Comparison of ENCODE assay signal across 26 cellular contexts in the genomic region with DNA sequence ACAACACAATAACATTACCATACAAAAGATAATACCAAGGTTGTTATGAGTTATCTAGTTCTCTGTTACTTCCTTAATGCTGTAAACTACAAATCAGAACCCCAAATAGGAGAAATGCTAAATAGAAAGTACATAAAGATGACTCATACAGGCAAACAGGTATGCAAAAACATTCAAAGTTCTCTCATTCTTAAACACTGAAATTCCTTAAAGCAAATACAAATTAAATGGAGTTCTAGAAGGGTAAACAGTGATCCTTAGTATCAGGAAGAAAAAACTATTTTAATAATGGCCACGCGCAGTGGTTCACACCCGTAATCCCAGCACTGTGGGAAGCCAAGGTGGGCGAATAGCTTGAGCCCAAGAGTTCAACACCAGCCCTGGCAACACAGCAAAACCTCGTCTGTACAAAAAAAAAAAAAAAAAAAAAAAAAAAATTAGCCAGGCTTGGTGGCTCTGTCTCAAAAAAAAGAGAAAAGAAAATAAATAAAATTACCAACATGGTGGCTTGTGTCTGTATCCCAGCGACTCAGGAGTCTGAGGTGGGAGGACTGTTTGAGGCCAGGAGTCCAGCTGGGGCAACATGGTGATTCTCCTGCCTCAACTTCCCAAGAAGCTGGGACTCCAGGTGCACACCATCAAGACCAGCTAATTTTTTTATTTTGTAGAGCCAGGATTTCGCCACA. TPM values are rescaled to one million over a fixed set of nuclear protein-coding genes. Genes with fewer than 3 reads are reported as not detected.
DNase-seq lines count a peak whose midpoint lies in the region; ATAC-seq, FAIRE-seq and TF ChIP-seq lines count a peak whose summit lies in the region.
"Had no signal": no experiment of that assay in that cellular context is flagged by ENCODE, and none has a peak within 500 bp of the region (broad histone marks: within the 10 kb centered on the region; RNA-seq: fewer than 3 reads in every experiment).

No MANE protein-coding gene starts in this region.

- H3K4me1 Mint-ChIP-seq in effector memory CD8-positive, alpha-beta T cell (ENCODE audit: low read depth in 2 of 2): peaks cover 17 to 30% of the 10 kb centered on the region in 2 donors
- H3K4me1 Mint-ChIP-seq: nephron had no signal

- peak overlapping the region; percentile 48 to 49 for H3K27ac Mint-ChIP-seq in effector memory CD8-positive, alpha-beta T cell
- H3K27ac Mint-ChIP-seq: activated B cell treated with CpG ODN at 0.5 μM for 24 hours; activated CD4-positive, alpha-beta memory T cell treated with anti-CD3 and anti-CD28 coated beads for 36 hours; CD4-positive, alpha-beta T cell; nephron had no signal

- H3K9me3 Mint-ChIP-seq in effector memory CD8-positive, alpha-beta T cell: no peaks in the 10 kb centered on the region
- H3K9me3 Mint-ChIP-seq: activated B cell treated with CpG ODN at 0.5 μM for 24 hours; activated CD4-positive, alpha-beta memory T cell treated with anti-CD3 and anti-CD28 coated beads for 36 hours; CD4-positive, alpha-beta T cell; nephron had no signal

- ATAC-seq in effector memory CD8-positive, alpha-beta T cell (replicated peaks): no peak
- ATAC-seq in mucosa of descending colon: peak; percentile 78
- no peak for ATAC-seq in HG02870 (IDR thresholded peaks at IDR 0.05; ENCODE audit: unreplicated experiment)
- ATAC-seq in HG03432 (IDR thresholded peaks at IDR 0.05; ENCODE audit: unreplicated experiment): no peak

- no peak for FAIRE-seq in GM19239 (lab: Jason Lieb, UNC)
- FAIRE-seq: endometrium had no signal

- no peak for TF ChIP-seq CTCF in mucosa of descending colon (IDR thresholded peaks at IDR 0.05)

- no peak overlapping the region for H3K9ac ChIP-seq in BLaER1 treated with 17β-estradiol and CSF1 and Interleukin-3, amounts not matched to agents 10 nM and 100 nM
- H3K9ac ChIP-seq: SK-N-SH had no signal

- H3K4me3 ChIP-seq in BLaER1 treated with 17β-estradiol and CSF1 and Interleukin-3, amounts not matched to agents 10 nM and 100 nM: no peak overlapping the region
- H3K4me3 ChIP-seq in mucosa of descending colon: no peak overlapping the region
- H3K4me3 ChIP-seq: coronary artery, sigmoid colon, upper lobe of left lung had no signal

- peaks cover 11 to 23% (median 16%) of the 10 kb centered on the region in 10 experiments; a peak in 19 of 20 replicates for H3K4me1 ChIP-seq in BLaER1 treated with 17β-estradiol and CSF1 and Interleukin-3, amounts not matched to agents 10 nM and 100 nM
- H3K4me1 ChIP-seq in mucosa of descending colon (ENCODE audit: low read depth): peaks cover 6% of the 10 kb centered on the region

- DNase-seq in NCI-H526 (lab: John Stamatoyannopoulos, UW): peak; percentile 45 to 56
- no peak for DNase-seq in effector memory CD8-positive, alpha-beta T cell
- no peak for DNase-seq in mucosa of descending colon
- no peak for DNase-seq in GM19239 (ENCODE audit: insufficient read length, low spot score)
- DNase-seq in effector CD4-positive, alpha-beta T cell: no peak
- DNase-seq: activated B cell treated with CpG ODN at 0.5 μM for 24 hours; activated CD4-positive, alpha-beta memory T cell treated with anti-CD3 and anti-CD28 coated beads for 36 hours; activated effector memory CD4-positive, alpha-beta T cell treated with anti-CD3 and anti-CD28 coated beads, Interleukin-2, amount 50 U/mL, for 16 hours; CD4-positive, alpha-beta T cell; DMS153; GF-D8; HCEC 1CT; NCI-H1105 treated with DMSO at 0.1 percent for 48 hours; NCI-H2107; NCI-H510A treated with DMSO at 0.1 percent for 48 hours; RPMI8226; sigmoid colon; SK-N-SH; stimulated activated CD8-positive, alpha-beta memory T cell treated with anti-CD3 and anti-CD28 coated beads, Interleukin-4, amount 100 ng/mL, for 48 hours; upper lobe of left lung had no signal

- peak overlapping the region in 10 of 11 experiments; percentile 3 to 50 (median 35); a peak in 18 of 22 replicates for H3K4me2 ChIP-seq in BLaER1 treated with 17β-estradiol and CSF1 and Interleukin-3, amounts not matched to agents 10 nM and 100 nM
- H3K4me2 ChIP-seq: SK-N-SH had no signal

- peaks cover 3 to 47% (median 16%) of the 10 kb centered on the region in 11 experiments; a peak in 16 of 22 replicates for H3K36me3 ChIP-seq in BLaER1 treated with 17β-estradiol and CSF1 and Interleukin-3, amounts not matched to agents 10 nM and 100 nM
- H3K36me3 ChIP-seq in mucosa of descending colon (ENCODE audit: low read depth): no peaks in the 10 kb centered on the region
- H3K36me3 ChIP-seq: sigmoid colon, upper lobe of left lung had no signal

- H3K27ac ChIP-seq in BLaER1 treated with 17β-estradiol and CSF1 and Interleukin-3, amounts not matched to agents 10 nM and 100 nM: no peak overlapping the region
- H3K27ac ChIP-seq: coronary artery, sigmoid colon, upper lobe of left lung had no signal

- no peak overlapping the region for H3K4me3 Mint-ChIP-seq in effector memory CD8-positive, alpha-beta T cell
- H3K4me3 Mint-ChIP-seq: activated B cell treated with CpG ODN at 0.5 μM for 24 hours; activated CD4-positive, alpha-beta memory T cell treated with anti-CD3 and anti-CD28 coated beads for 36 hours; CD4-positive, alpha-beta T cell; nephron had no signal

- intact Hi-C loops in mucosa of descending colon (cut with DNase I, micrococcal nuclease): no loop called here

- H3K36me3 Mint-ChIP-seq in effector memory CD8-positive, alpha-beta T cell (ENCODE audit: insufficient read depth): peaks cover 14% of the 10 kb centered on the region
- H3K36me3 Mint-ChIP-seq: activated CD4-positive, alpha-beta memory T cell treated with anti-CD3 and anti-CD28 coated beads for 36 hours had no signal

- no peaks in the 10 kb centered on the region for H3K9me3 ChIP-seq in BLaER1 treated with 17β-estradiol and CSF1 and Interleukin-3, amounts not matched to agents 10 nM and 100 nM (replicated peaks in 1 of 11)
- H3K9me3 ChIP-seq in mucosa of descending colon: no peaks in the 10 kb centered on the region
- H3K9me3 ChIP-seq: sigmoid colon, SK-N-SH, upper lobe of left lung had no signal

- no peaks in the 10 kb centered on the region for H3K27me3 ChIP-seq in BLaER1 treated with 17β-estradiol and CSF1 and Interleukin-3, amounts not matched to agents 10 nM and 100 nM
- H3K27me3 ChIP-seq: sigmoid colon, upper lobe of left lung had no signal

- peaks cover 58 to 98% (median 95%) of the 10 kb centered on the region in 11 experiments; a peak in 21 of 22 replicates for H4K20me1 ChIP-seq in BLaER1 treated with 17β-estradiol and CSF1 and Interleukin-3, amounts not matched to agents 10 nM and 100 nM

- H3K27me3 Mint-ChIP-seq in effector memory CD8-positive, alpha-beta T cell: no peaks in the 10 kb centered on the region
- H3K27me3 Mint-ChIP-seq: activated B cell treated with CpG ODN at 0.5 μM for 24 hours; activated CD4-positive, alpha-beta memory T cell treated with anti-CD3 and anti-CD28 coated beads for 36 hours; CD4-positive, alpha-beta T cell had no signal

RNA-seq across cellular contexts. Expression of gene FBXO42, which starts 17.5 kb away (rescaled TPM):
- total RNA-seq in mucosa of descending colon: 10 to 100 TPM; 12.9 to 20.6 (median 16.3) TPM

RNA-seq across cellular contexts. Expression of gene SZRD1, which starts 32.2 kb away (rescaled TPM):
- total RNA-seq in mucosa of descending colon: 100 to 1,000 TPM; 105 to 120 (median 112) TPM

Comparison
In these comparisons a context has a peak if more than half of its experiments do, and no peak if none do; other contexts are left out.
1. DNase-seq: peak in NCI-H526 (2 of 2); none in effector memory CD8-positive, alpha-beta T cell (0 of 3), mucosa of descending colon (0 of 3), GM19239 (single experiment) and effector CD4-positive, alpha-beta T cell (single experiment).